In the genomic region with DNA sequence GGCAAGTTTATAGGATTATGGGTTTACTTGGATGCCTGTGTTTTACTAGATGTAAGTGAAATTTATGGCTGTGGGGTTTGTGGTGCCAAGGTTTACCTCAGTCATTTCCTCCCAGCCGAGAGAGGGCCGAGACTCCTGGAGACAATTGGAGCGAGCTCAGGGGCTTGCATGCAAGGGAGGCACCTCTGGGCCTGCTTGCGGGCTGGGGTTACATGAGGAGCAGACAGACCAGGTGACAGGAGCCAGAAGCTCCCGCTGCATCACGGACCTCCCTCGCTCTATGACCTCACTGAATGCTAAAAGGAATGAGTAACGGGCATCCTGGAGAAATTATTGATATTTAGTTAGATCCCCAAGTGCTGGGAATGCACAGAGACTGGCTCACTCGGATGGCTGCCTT, we compare ENCODE assay signal across 21 cellular contexts.
"Had no signal": no experiment of that assay in that cellular context is flagged by ENCODE, and none has a peak within 500 bp of the region (broad histone marks: within the 10 kb centered on the region; RNA-seq: fewer than 3 reads in every experiment).

No MANE protein-coding gene starts in this region.

- H3K36me3 Mint-ChIP-seq: brain, memory B cell had no signal

- H3K27ac ChIP-seq: colonic mucosa, gastrocnemius medialis, psoas muscle, right lobe of liver, tibial nerve, uterus had no signal

- H3K4me3 Mint-ChIP-seq: activated CD4-positive, alpha-beta T cell treated with anti-CD3 and anti-CD28 coated beads, Interleukin-2, amount 10 ng/mL, durations not matched to agents 7 days and 5 days; activated CD8-positive, alpha-beta T cell treated with anti-CD3 and anti-CD28 coated beads, Interleukin-2, amount 10 ng/mL, durations not matched to agents 7 days and 5 days; activated naive CD4-positive, alpha-beta T cell treated with anti-CD3 and anti-CD28 coated beads for 36 hours; activated T-cell treated with anti-CD3 and anti-CD28 coated beads, Interleukin-2, amount 50 U/mL, for 24 hours; brain; central memory CD8-positive, alpha-beta T cell; memory B cell; neural crest cell; stimulated activated naive CD8-positive, alpha-beta T cell treated with anti-CD3 and anti-CD28 coated beads, Interleukin-15, Interleukin-2, amounts not matched to agents 100 ng/mL and 50 ng/mL, for 24 hours had no signal

- H3K9me3 ChIP-seq: colonic mucosa, gastrocnemius medialis, psoas muscle, right lobe of liver, tibial nerve, uterus had no signal

- ATAC-seq: activated CD8-positive, alpha-beta T cell treated with anti-CD3 and anti-CD28 coated beads, Interleukin-2, amount 10 ng/mL, durations not matched to agents 7 days and 5 days; gastrocnemius medialis; psoas muscle; right lobe of liver had no signal

- H3K27ac Mint-ChIP-seq: activated CD4-positive, alpha-beta T cell treated with anti-CD3 and anti-CD28 coated beads, Interleukin-2, amount 10 ng/mL, durations not matched to agents 7 days and 5 days; activated CD8-positive, alpha-beta T cell treated with anti-CD3 and anti-CD28 coated beads, Interleukin-2, amount 10 ng/mL, durations not matched to agents 7 days and 5 days; activated naive CD4-positive, alpha-beta T cell treated with anti-CD3 and anti-CD28 coated beads for 36 hours; activated T-cell treated with anti-CD3 and anti-CD28 coated beads, Interleukin-2, amount 50 U/mL, for 24 hours; brain; memory B cell; stimulated activated naive CD8-positive, alpha-beta T cell treated with anti-CD3 and anti-CD28 coated beads, Interleukin-15, Interleukin-2, amounts not matched to agents 100 ng/mL and 50 ng/mL, for 24 hours had no signal

- DNase-seq: activated CD4-positive, alpha-beta T cell treated with anti-CD3 and anti-CD28 coated beads, Interleukin-2, amount 10 ng/mL, durations not matched to agents 7 days and 5 days; activated CD4-positive, CD25-positive, alpha-beta regulatory T cell; activated CD8-positive, alpha-beta T cell treated with anti-CD3 and anti-CD28 coated beads, Interleukin-2, amount 10 ng/mL, durations not matched to agents 7 days and 5 days; activated naive CD4-positive, alpha-beta T cell treated with anti-CD3 and anti-CD28 coated beads for 36 hours; activated T-cell treated with anti-CD3 and anti-CD28 coated beads, Interleukin-2, amount 50 U/mL, for 24 hours; colonic mucosa; erythroblast; gastrocnemius medialis; head of caudate nucleus; psoas muscle; right lobe of liver; small intestine; stimulated activated CD4-positive, alpha-beta T cell treated with anti-CD3 and anti-CD28 coated beads, Interleukin-15, amount 100 ng/mL, for 24 hours; stimulated activated CD4-positive, alpha-beta T cell treated with anti-CD3 and anti-CD28 coated beads, Interleukin-2, amount 100 ng/mL, for 48 hours; uterus had no signal

- H3K4me1 Mint-ChIP-seq: activated CD4-positive, alpha-beta T cell treated with anti-CD3 and anti-CD28 coated beads, Interleukin-2, amount 10 ng/mL, durations not matched to agents 7 days and 5 days; central memory CD8-positive, alpha-beta T cell; memory B cell had no signal

- H3K4me3 ChIP-seq: colonic mucosa, gastrocnemius medialis, psoas muscle, right lobe of liver, tibial nerve, uterus had no signal

- H3K36me3 ChIP-seq: colonic mucosa, gastrocnemius medialis, right lobe of liver, tibial nerve, uterus had no signal

- H3K27me3 ChIP-seq: colonic mucosa, gastrocnemius medialis, right lobe of liver, tibial nerve, uterus had no signal

- H3K4me1 ChIP-seq: colonic mucosa, gastrocnemius medialis, psoas muscle, right lobe of liver, tibial nerve, uterus had no signal

- H3K27me3 Mint-ChIP-seq: brain; central memory CD8-positive, alpha-beta T cell; memory B cell; stimulated activated naive CD8-positive, alpha-beta T cell treated with anti-CD3 and anti-CD28 coated beads, Interleukin-15, Interleukin-2, amounts not matched to agents 100 ng/mL and 50 ng/mL, for 24 hours had no signal

- H3K9me3 Mint-ChIP-seq: activated CD4-positive, alpha-beta T cell treated with anti-CD3 and anti-CD28 coated beads, Interleukin-2, amount 10 ng/mL, durations not matched to agents 7 days and 5 days; activated naive CD4-positive, alpha-beta T cell treated with anti-CD3 and anti-CD28 coated beads for 36 hours; activated T-cell treated with anti-CD3 and anti-CD28 coated beads, Interleukin-2, amount 50 U/mL, for 24 hours; brain; neural crest cell had no signal
